15 cellular contexts compared by ENCODE assay signal in genomic region chr9:110095776-110096175, GRCh38.
DNase-seq lines count a peak whose midpoint lies in the region; ATAC-seq and TF ChIP-seq lines count a peak whose summit lies in the region.
"Had no signal": no experiment of that assay in that cellular context is flagged by ENCODE, and none has a peak within 500 bp of the region (broad histone marks: within the 10 kb centered on the region; RNA-seq: fewer than 3 reads in every experiment).

No MANE protein-coding gene starts in this region.

- no peaks in the 10 kb centered on the region for H3K9me3 ChIP-seq in endodermal cell (ENCODE audit: control insufficient read depth, low read length)
- H3K9me3 ChIP-seq: SJCRH30, upper lobe of left lung had no signal

- H3K36me3 Mint-ChIP-seq in endodermal cell (ENCODE audit: low read depth) (no peaks in the 10 kb centered on the region), memory B cell (peaks cover 18% of the 10 kb centered on the region)

- no peak for TF ChIP-seq POLR2A in NB4 (IDR thresholded peaks at IDR 0.05; ENCODE audit: extremely low read depth, insufficient read length)

- H3K9me3 Mint-ChIP-seq in endodermal cell: no peaks in the 10 kb centered on the region
- H3K9me3 Mint-ChIP-seq in memory B cell: no peaks in the 10 kb centered on the region

- no peak for TF ChIP-seq CTCF in AG10803 (conservative IDR thresholded peaks at IDR 0.05; ENCODE audit: low read length)
- TF ChIP-seq CTCF in NB4 (IDR thresholded peaks at IDR 0.05; ENCODE audit: low read depth, low read length): no peak
- TF ChIP-seq CTCF in endodermal cell (conservative IDR thresholded peaks at IDR 0.05): no peak

- H3K27me3 Mint-ChIP-seq in endodermal cell (ENCODE audit: insufficient read depth): no peaks in the 10 kb centered on the region
- H3K27me3 Mint-ChIP-seq in memory B cell: no peaks in the 10 kb centered on the region

- 95% methylated on average over 2 of the region's 2 CpGs; no CpG with 5 or more reads in 1 of the 2 experiments for WGBS in endodermal cell (ENCODE audit: insufficient coverage in 1 of 2, insufficient read length in 1 of 2), 2 experiments

- peaks cover 11% of the 10 kb centered on the region for H3K4me1 ChIP-seq in endodermal cell (ENCODE audit: control insufficient read depth, insufficient read depth, low read length)

- H3K27me3 ChIP-seq in endodermal cell (ENCODE audit: control insufficient read depth, insufficient read depth, low read length, poor library complexity, severe bottlenecking): no peaks in the 10 kb centered on the region
- H3K27me3 ChIP-seq: SJCRH30, upper lobe of left lung had no signal

- DNase-seq in AG10803 (ENCODE audit: low read depth) (peak; percentile 64), NB4 (ENCODE audit: low read depth) (peak; percentile 43), endodermal cell (no peak), memory B cell (ENCODE audit: low spot score in 2 of 2) (no peak), HuH-7.5 (ENCODE audit: low spot score) (no peak)
- no peak for DNase-seq in activated CD4-positive, alpha-beta T cell treated with anti-CD3 and anti-CD28 coated beads for 4 hours
- DNase-seq: activated effector memory CD4-positive, alpha-beta T cell treated with anti-CD3 and anti-CD28 coated beads, Interleukin-2, amount 50 U/mL, for 16 hours; NCI-H187; NCI-H82; occipital lobe; SJCRH30; upper lobe of left lung had no signal

- H3K4me3 ChIP-seq in AG10803 (ENCODE audit: low read length) (no peak overlapping the region), NB4 (ENCODE audit: low read depth, low read length) (no peak overlapping the region), endodermal cell (ENCODE audit: low read length) (no peak overlapping the region)
- H3K4me3 ChIP-seq: K562, SJCRH30, upper lobe of left lung had no signal

- peaks cover 36% of the 10 kb centered on the region for H3K4me1 Mint-ChIP-seq in endodermal cell
- H3K4me1 Mint-ChIP-seq in memory B cell: peaks cover 54% of the 10 kb centered on the region

- H3K27ac Mint-ChIP-seq in endodermal cell (no peak overlapping the region), memory B cell (peak overlapping the region; percentile 51)

- no peaks in the 10 kb centered on the region for H3K36me3 ChIP-seq in endodermal cell (ENCODE audit: control insufficient read depth, insufficient read depth, low read length)
- H3K36me3 ChIP-seq: SJCRH30 had no signal

- no peak overlapping the region for H3K9ac ChIP-seq in endodermal cell (ENCODE audit: extremely low read depth, low read length, poor library complexity, severe bottlenecking)

- H3K4me3 Mint-ChIP-seq in endodermal cell (no peak overlapping the region), memory B cell (no peak overlapping the region)

- peak overlapping the region; percentile 77 for H3K27ac ChIP-seq in endodermal cell (ENCODE audit: low read depth, low read length)
- H3K27ac ChIP-seq: SJCRH30 had no signal

- ATAC-seq in memory B cell (ENCODE audit: low read depth) (no peak), GM21447 (IDR thresholded peaks at IDR 0.05; ENCODE audit: unreplicated experiment) (no peak), HG03175 (IDR thresholded peaks at IDR 0.05; ENCODE audit: unreplicated experiment) (no peak)
- ATAC-seq: K562 had no signal

Comparison
In these comparisons a context has a peak if more than half of its experiments do, and no peak if none do; other contexts are left out.
1. DNase-seq: peak in AG10803 (single experiment) and NB4 (single experiment); none in endodermal cell (single experiment), memory B cell (0 of 2), HuH-7.5 (single experiment) and activated CD4-positive, alpha-beta T cell treated with anti-CD3 and anti-CD28 coated beads for 4 hours (0 of 2).